Comparison of ENCODE assay signal across 8 cellular contexts in the genomic region with DNA sequence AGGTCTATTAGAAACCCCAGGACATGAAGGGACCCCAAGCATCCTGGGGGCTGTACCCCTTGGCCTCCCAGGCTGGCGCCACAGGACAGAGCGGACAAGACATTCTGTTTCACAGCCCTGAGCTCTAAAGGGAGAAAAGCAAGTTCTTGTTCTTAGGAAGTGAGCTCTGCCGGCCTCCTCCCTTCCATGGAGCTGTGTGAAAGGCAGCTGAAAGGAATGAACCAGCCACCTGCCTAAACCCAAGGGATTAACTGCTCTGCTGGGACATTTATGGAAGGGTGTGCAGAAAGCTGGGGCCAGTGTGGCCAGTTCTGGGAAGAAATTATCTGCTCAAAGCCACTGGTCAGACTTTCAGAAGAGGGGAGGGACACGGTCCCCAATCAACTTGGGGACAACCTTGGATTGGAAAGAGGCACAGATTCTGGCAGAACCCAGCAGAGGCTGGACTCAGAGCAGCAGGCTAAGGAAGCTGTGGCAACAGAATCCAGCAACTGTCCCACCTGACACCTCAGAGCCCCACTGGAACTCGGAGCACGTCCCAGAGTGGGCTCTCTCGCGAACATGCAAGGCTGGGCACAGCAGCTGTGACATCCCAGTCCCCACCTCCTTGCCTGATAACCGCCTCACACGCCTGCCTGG. TPM values are rescaled to one million over a fixed set of nuclear protein-coding genes. Genes with fewer than 3 reads are reported as not detected.
DNase-seq lines count a peak whose midpoint lies in the region; ATAC-seq and TF ChIP-seq lines count a peak whose summit lies in the region.

No MANE protein-coding gene starts in this region.

- H3K27ac ChIP-seq in rectal smooth muscle tissue (ENCODE audit: low read depth, low read length), result peak overlapping the region; percentile 100

- peak overlapping the region; percentile 98 to 99 for H3K27ac Mint-ChIP-seq in T-cell

- peaks cover 48 to 63% (median 53%) of the 10 kb centered on the region in 3 donors for H3K4me1 Mint-ChIP-seq in T-cell

- H3K9me3 Mint-ChIP-seq in T-cell, result no peaks in the 10 kb centered on the region

- peak overlapping the region; percentile 96 to 99 (median 99) for H3K4me3 Mint-ChIP-seq in T-cell

- H3K36me3 ChIP-seq in rectal smooth muscle tissue (ENCODE audit: control insufficient read depth, insufficient read depth, low read length), result peaks cover 23% of the 10 kb centered on the region

- CTCF ChIA-PET in T-cell (lab: Charles Lee), result interaction anchor here in 1 of 2 donors (0.7 to 2.0 kb wide), 4 partner anchors 20 to 101 kb away, joined by 3 to 10 read pairs (median 4); partner anchors contain the start of genes DNAJC11, NOL9 and ZBTB48

- POLR2A ChIA-PET in T-cell (lab: Charles Lee), result no interaction called here

- no peaks in the 10 kb centered on the region for H3K27me3 ChIP-seq in rectal smooth muscle tissue (ENCODE audit: control insufficient read depth, insufficient read depth, low read length)

- peaks cover 21% of the 10 kb centered on the region for H3K36me3 Mint-ChIP-seq in T-cell

- DNase-seq in NCI-H82 (lab: John Stamatoyannopoulos, UW), result peak; percentile 62
- no peak for DNase-seq in NCI-H82 treated with DMSO at 0.1 percent for 48 hours (lab: John Stamatoyannopoulos, UW; ENCODE audit: unreplicated experiment)
- no peak for DNase-seq in T-cell
- DNase-seq in fibroblast of villous mesenchyme (ENCODE audit: low read depth), result peak; percentile 68
- DNase-seq in NCI-H1092 treated with DMSO at 0.1 percent for 48 hours (lab: John Stamatoyannopoulos, UW), result no peak

- H3K27me3 Mint-ChIP-seq in T-cell, result no peaks in the 10 kb centered on the region

- peak overlapping the region; percentile 25 for H3K9ac ChIP-seq in rectal smooth muscle tissue (ENCODE audit: low read length)

- peaks cover 49% of the 10 kb centered on the region for H3K4me1 ChIP-seq in rectal smooth muscle tissue (ENCODE audit: control insufficient read depth, insufficient read depth, low read length)

- ATAC-seq in T-cell (replicated peaks in 1 of 4), result peak in 1 of 4 experiments; percentile 2
- ATAC-seq in HG03469 (IDR thresholded peaks at IDR 0.05; ENCODE audit: unreplicated experiment), result no peak
- no peak for ATAC-seq in GM19324 (IDR thresholded peaks at IDR 0.05; ENCODE audit: low FRiP score, unreplicated experiment)

- H3K4me3 ChIP-seq in fibroblast of villous mesenchyme (ENCODE audit: low read depth, low read length) (peak overlapping the region; percentile 93), rectal smooth muscle tissue (ENCODE audit: low read length) (peak overlapping the region; percentile 88)

- TF ChIP-seq CTCF in fibroblast of villous mesenchyme (IDR thresholded peaks at IDR 0.05; ENCODE audit: insufficient read depth, low read depth, low read length), result no peak

RNA-seq across cellular contexts. Expression of gene KLHL21, which starts 2.1 kb away (rescaled TPM):
- 10 to 100 TPM; 21.9 to 72.3 (median 61.6) TPM for total RNA-seq in T-cell
- 49.0 and 51.8 TPM in 2 replicates for total RNA-seq in fibroblast of villous mesenchyme

RNA-seq across cellular contexts. Expression of gene PHF13, which starts 13.0 kb away (rescaled TPM):
- total RNA-seq in T-cell (10 to 100 TPM in 3 of 5 donors, 1 to 10 TPM in 2; 6.0 to 12.7 (median 11.9) TPM), fibroblast of villous mesenchyme (16.8 TPM in 2 replicates)

RNA-seq across cellular contexts. Expression of gene ZBTB48, which starts 20.7 kb away (rescaled TPM):
- total RNA-seq in T-cell (10 to 100 TPM; 42.2 to 82.3 (median 70.3) TPM), fibroblast of villous mesenchyme (10.0 and 10.8 TPM in 2 replicates)

RNA-seq across cellular contexts. Expression of gene THAP3, which starts 24.1 kb away (rescaled TPM):
- total RNA-seq in T-cell (10 to 100 TPM; 12.8 to 37.1 (median 26.1) TPM), fibroblast of villous mesenchyme (18.7 and 19.4 TPM in 2 replicates)

RNA-seq across cellular contexts. Expression of gene TAS1R1, which starts 45.4 kb away (rescaled TPM):
- not detected for total RNA-seq in T-cell
- under 0.01 TPM in 1 of 2 replicates, not detected in the other for total RNA-seq in fibroblast of villous mesenchyme

Comparison
In these comparisons a context has a peak if more than half of its experiments do, and no peak if none do; other contexts are left out.
1. DNase-seq: peak in NCI-H82 (single experiment) and fibroblast of villous mesenchyme (single experiment); none in NCI-H82 treated with DMSO at 0.1 percent for 48 hours (single experiment), T-cell (0 of 34) and NCI-H1092 treated with DMSO at 0.1 percent for 48 hours (single experiment).